Comparison of ENCODE assay signal across 21 cellular contexts in the genomic region with DNA sequence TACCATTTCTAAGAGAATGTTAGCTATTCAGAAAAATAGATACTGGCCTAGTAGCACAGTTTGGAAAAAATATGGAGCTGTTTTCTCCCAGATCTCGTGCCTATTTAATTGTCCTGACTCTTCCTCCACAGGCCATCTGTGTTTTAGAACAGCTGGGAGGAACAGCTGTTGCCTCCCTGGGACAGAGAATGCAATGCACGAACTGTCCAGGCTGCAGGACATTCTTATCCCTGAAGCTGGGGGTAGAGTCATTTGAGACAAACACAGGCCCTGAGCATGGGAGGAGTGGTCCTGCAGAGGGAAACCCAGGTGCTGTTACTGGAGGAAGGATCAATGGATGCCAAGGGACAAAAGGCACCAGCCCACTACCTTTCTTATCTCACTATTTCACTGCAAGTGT. TPM values are rescaled to one million over a fixed set of nuclear protein-coding genes. Genes with fewer than 3 reads are reported as not detected.
DNase-seq lines count a peak whose midpoint lies in the region; ATAC-seq and TF ChIP-seq lines count a peak whose summit lies in the region.
"Had no signal": no experiment of that assay in that cellular context is flagged by ENCODE, and none has a peak within 500 bp of the region (broad histone marks: within the 10 kb centered on the region; RNA-seq: fewer than 3 reads in every experiment).

No MANE protein-coding gene starts in this region.

- no peak overlapping the region for H3K4me3 Mint-ChIP-seq in mesothelial cell of epicardium
- H3K4me3 Mint-ChIP-seq: activated CD8-positive, alpha-beta T cell treated with anti-CD3 and anti-CD28 coated beads for 36 hours; activated T-cell treated with anti-CD3 and anti-CD28 coated beads, Interleukin-2, amount 50 U/mL, for 4 hours; endodermal cell had no signal

- no peaks in the 10 kb centered on the region for H3K36me3 ChIP-seq in vagina
- H3K36me3 ChIP-seq: neutrophil had no signal

- intact Hi-C loops in vagina (cut with DNase I), result no loop called here

- TF ChIP-seq CTCF in mesothelial cell of epicardium (IDR thresholded peaks at IDR 0.05; ENCODE audit: unreplicated experiment) (no peak), vagina (IDR thresholded peaks at IDR 0.05) (no peak)

- peak overlapping the region; percentile 58 for H3K27ac ChIP-seq in vagina
- H3K27ac ChIP-seq: hepatocyte, neutrophil, SK-N-MC had no signal

- H3K27me3 Mint-ChIP-seq in mesothelial cell of epicardium (ENCODE audit: low read depth), result no peaks in the 10 kb centered on the region

- ATAC-seq in GM18868 (IDR thresholded peaks at IDR 0.05; ENCODE audit: unreplicated experiment), result no peak
- ATAC-seq in GM21737 (IDR thresholded peaks at IDR 0.05; ENCODE audit: unreplicated experiment), result no peak
- no peak for ATAC-seq in HG02571 (IDR thresholded peaks at IDR 0.05; ENCODE audit: unreplicated experiment)
- ATAC-seq: activated CD8-positive, alpha-beta T cell treated with anti-CD3 and anti-CD28 coated beads for 36 hours; activated naive CD4-positive, alpha-beta T cell treated with anti-CD3 and anti-CD28 coated beads, Interleukin-2, amount 50 U/mL, for 72 hours; activated T-cell treated with anti-CD3 and anti-CD28 coated beads, Interleukin-2, amount 50 U/mL, for 4 hours had no signal

- DNase-seq in NCI-H524 treated with DMSO at 0.1 percent for 48 hours (lab: John Stamatoyannopoulos, UW), result peak; percentile 67
- peak; percentile 33 for DNase-seq in dermis blood vessel endothelial cell
- DNase-seq in mesothelial cell of epicardium (ENCODE audit: low spot score in 2 of 2, unreplicated experiment in 2 of 2), result peak in 1 of 2 experiments; percentile 34
- no peak for DNase-seq in vagina (ENCODE audit: extremely low spot score in 2 of 2)
- DNase-seq: activated CD8-positive, alpha-beta T cell treated with anti-CD3 and anti-CD28 coated beads for 36 hours; activated T-cell treated with anti-CD3 and anti-CD28 coated beads, Interleukin-2, amount 50 U/mL, for 4 hours; endodermal cell; Karpas-422; midbrain; NCI-H1092; NCI-H2081 treated with DMSO at 0.1 percent for 48 hours; NCI-H526; OCI-M1; T-helper 9 cell had no signal

- no peaks in the 10 kb centered on the region for H3K27me3 ChIP-seq in vagina
- H3K27me3 ChIP-seq: hepatocyte, neutrophil had no signal

- peaks cover 11% of the 10 kb centered on the region for H3K4me1 Mint-ChIP-seq in mesothelial cell of epicardium

- TF ChIP-seq POLR2A in vagina (IDR thresholded peaks at IDR 0.05), result no peak

- H3K27ac Mint-ChIP-seq in mesothelial cell of epicardium, result peak overlapping the region; percentile 39
- H3K27ac Mint-ChIP-seq: activated CD8-positive, alpha-beta T cell treated with anti-CD3 and anti-CD28 coated beads for 36 hours; activated naive CD4-positive, alpha-beta T cell treated with anti-CD3 and anti-CD28 coated beads, Interleukin-2, amount 50 U/mL, for 72 hours; endodermal cell had no signal

- H3K36me3 Mint-ChIP-seq in mesothelial cell of epicardium, result no peaks in the 10 kb centered on the region
- H3K36me3 Mint-ChIP-seq: activated naive CD4-positive, alpha-beta T cell treated with anti-CD3 and anti-CD28 coated beads, Interleukin-2, amount 50 U/mL, for 72 hours had no signal

- H3K9me3 Mint-ChIP-seq in mesothelial cell of epicardium, result peaks cover 8% of the 10 kb centered on the region
- H3K9me3 Mint-ChIP-seq: activated CD8-positive, alpha-beta T cell treated with anti-CD3 and anti-CD28 coated beads for 36 hours; activated naive CD4-positive, alpha-beta T cell treated with anti-CD3 and anti-CD28 coated beads, Interleukin-2, amount 50 U/mL, for 72 hours; endodermal cell had no signal

- peaks cover 6% of the 10 kb centered on the region for H3K4me1 ChIP-seq in vagina

- H3K9me3 ChIP-seq in vagina, result no peaks in the 10 kb centered on the region
- H3K9me3 ChIP-seq: neutrophil had no signal

- H3K4me3 ChIP-seq in vagina, result no peak overlapping the region
- H3K4me3 ChIP-seq: hepatocyte, SK-N-MC had no signal

RNA-seq across cellular contexts. Expression of a gene that starts 20.9 kb away (rescaled TPM):
- total RNA-seq in dermis blood vessel endothelial cell (756 and 1,107 TPM in 2 replicates), mesothelial cell of epicardium (2,843 to 2,896 TPM (median 2,890 TPM) in 3 replicates), vagina (273 TPM)
- total RNA-seq: activated CD8-positive, alpha-beta T cell treated with anti-CD3 and anti-CD28 coated beads for 36 hours had no signal

RNA-seq across cellular contexts. Expression of a gene that starts 50.9 kb away (rescaled TPM):
- total RNA-seq in dermis blood vessel endothelial cell, result 69.8 and 96.3 TPM in 2 replicates
- 92.6 to 101 TPM (median 97.1 TPM) in 3 replicates for total RNA-seq in mesothelial cell of epicardium
- 120 TPM for total RNA-seq in vagina

Comparison
In these comparisons a context has a peak if more than half of its experiments do, and no peak if none do; other contexts are left out.
1. DNase-seq: peak in NCI-H524 treated with DMSO at 0.1 percent for 48 hours (single experiment) and dermis blood vessel endothelial cell (single experiment); none in vagina (0 of 2).